In the genomic region with DNA sequence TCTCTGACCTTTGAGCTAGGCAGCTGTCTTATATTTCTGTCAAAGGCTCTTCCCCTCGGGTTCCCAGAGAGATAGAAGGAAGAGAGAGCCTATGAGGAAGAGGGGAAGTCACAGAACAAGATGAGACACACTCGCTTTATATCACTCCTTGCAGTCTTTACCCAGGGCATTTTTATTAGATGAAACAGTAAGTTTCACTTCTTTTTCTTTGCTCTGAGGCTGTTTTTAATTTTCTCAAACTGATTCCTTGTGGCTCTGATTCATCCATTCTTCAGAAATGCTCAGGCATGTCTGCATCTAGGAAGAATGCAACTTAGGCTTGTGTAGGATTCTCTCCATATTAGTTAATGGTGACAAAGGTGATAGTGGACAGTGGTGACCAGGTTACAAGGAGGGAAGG, we compare ENCODE assay signal across 12 cellular contexts.
DNase-seq lines count a peak whose midpoint lies in the region; ATAC-seq and TF ChIP-seq lines count a peak whose summit lies in the region.
"Had no signal": no experiment of that assay in that cellular context is flagged by ENCODE, and none has a peak within 500 bp of the region (broad histone marks: within the 10 kb centered on the region; RNA-seq: fewer than 3 reads in every experiment).

No MANE protein-coding gene starts in this region.

- CTCF ChIA-PET in naive thymus-derived CD4-positive, alpha-beta T cell (lab: Charles Lee), result interaction anchor here (1.1 to 4.7 kb wide), 7 partner anchors 29 to 172 kb away, joined by 3 to 52 read pairs (median 10); no protein-coding TSS in a partner anchor

- no peaks in the 10 kb centered on the region for H3K36me3 Mint-ChIP-seq in naive thymus-derived CD4-positive, alpha-beta T cell

- no peak for TF ChIP-seq CTCF in fibroblast of pulmonary artery (IDR thresholded peaks at IDR 0.05; ENCODE audit: low read length, missing control alignments)

- peaks cover 0 to 4% of the 10 kb centered on the region in 2 donors for H3K4me1 ChIP-seq in naive thymus-derived CD4-positive, alpha-beta T cell (ENCODE audit: control insufficient read depth in 2 of 2, insufficient read depth in 2 of 2, low read length in 2 of 2)
- H3K4me1 ChIP-seq: right atrium auricular region had no signal

- no peaks in the 10 kb centered on the region for H3K27me3 ChIP-seq in naive thymus-derived CD4-positive, alpha-beta T cell (ENCODE audit: control insufficient read depth in 2 of 2, insufficient read depth in 2 of 2, low read length in 2 of 2)
- H3K27me3 ChIP-seq: right atrium auricular region had no signal

- no peak overlapping the region for H3K4me3 Mint-ChIP-seq in stimulated activated naive CD8-positive, alpha-beta T cell treated with anti-CD3 and anti-CD28 coated beads, Interleukin-15, amount 100 ng/mL, for 72 hours
- no peak overlapping the region for H3K4me3 Mint-ChIP-seq in naive thymus-derived CD4-positive, alpha-beta T cell
- H3K4me3 Mint-ChIP-seq: activated CD4-positive, alpha-beta T cell treated with anti-CD3 and anti-CD28 coated beads, Interleukin-2, amount 10 ng/mL, durations not matched to agents 24 days and 14 days had no signal

- DNase-seq in fibroblast of pulmonary artery (ENCODE audit: low read depth), result peak; percentile 15
- DNase-seq in stimulated activated naive CD8-positive, alpha-beta T cell treated with anti-CD3 and anti-CD28 coated beads, Interleukin-15, amount 100 ng/mL, for 72 hours, result no peak
- DNase-seq in naive thymus-derived CD4-positive, alpha-beta T cell, result no peak
- no peak for DNase-seq in dermis blood vessel endothelial cell
- DNase-seq: activated CD4-positive, alpha-beta T cell treated with anti-CD3 and anti-CD28 coated beads, Interleukin-2, amount 10 ng/mL, durations not matched to agents 24 days and 14 days; lower lobe of right lung; NCI-H1092 treated with DMSO at 0.1 percent for 48 hours; OCI-M1 had no signal

- H3K4me3 ChIP-seq in fibroblast of pulmonary artery (replicated peaks; ENCODE audit: low read depth, low read length), result no peak overlapping the region
- H3K4me3 ChIP-seq in naive thymus-derived CD4-positive, alpha-beta T cell (ENCODE audit: low read length), result no peak overlapping the region
- H3K4me3 ChIP-seq: lower lobe of right lung, right atrium auricular region had no signal

- H3K27ac ChIP-seq in naive thymus-derived CD4-positive, alpha-beta T cell (ENCODE audit: low read depth, low read length), result no peak overlapping the region
- H3K27ac ChIP-seq: lower lobe of right lung, right atrium auricular region had no signal

- POLR2A ChIA-PET in naive thymus-derived CD4-positive, alpha-beta T cell (lab: Charles Lee), result interaction anchor here (0.6 to 4.2 kb wide), 5 partner anchors 28 to 157 kb away, joined by 3 to 47 read pairs (median 6); partner anchors contain the start of gene CHD1

- H3K27ac Mint-ChIP-seq in stimulated activated naive CD8-positive, alpha-beta T cell treated with anti-CD3 and anti-CD28 coated beads, Interleukin-15, amount 100 ng/mL, for 72 hours, result no peak overlapping the region
- H3K27ac Mint-ChIP-seq in naive thymus-derived CD4-positive, alpha-beta T cell, result peak overlapping the region in 1 of 9 donors; percentile 26
- H3K27ac Mint-ChIP-seq: activated CD4-positive, alpha-beta T cell treated with anti-CD3 and anti-CD28 coated beads, Interleukin-2, amount 10 ng/mL, durations not matched to agents 24 days and 14 days had no signal

- H3K36me3 ChIP-seq in naive thymus-derived CD4-positive, alpha-beta T cell (ENCODE audit: control insufficient read depth in 2 of 3, insufficient read depth in 3 of 3, low read length in 3 of 3), result no peaks in the 10 kb centered on the region
- H3K36me3 ChIP-seq: lower lobe of right lung, right atrium auricular region had no signal

- H3K9me3 ChIP-seq in naive thymus-derived CD4-positive, alpha-beta T cell (ENCODE audit: control insufficient read depth in 2 of 3, low read length in 3 of 3), result no peaks in the 10 kb centered on the region
- H3K9me3 ChIP-seq: lower lobe of right lung, right atrium auricular region had no signal

- peaks cover 5% of the 10 kb centered on the region for H3K4me1 Mint-ChIP-seq in stimulated activated naive CD8-positive, alpha-beta T cell treated with anti-CD3 and anti-CD28 coated beads, Interleukin-15, amount 100 ng/mL, for 72 hours
- H3K4me1 Mint-ChIP-seq in naive thymus-derived CD4-positive, alpha-beta T cell, result peaks cover 0 to 13% (median 9%) of the 10 kb centered on the region in 7 donors

- intact Hi-C loops in naive thymus-derived CD4-positive, alpha-beta T cell (cut with micrococcal nuclease), result loop anchor here in 1 of 2 donors (2.0 to 10.0 kb wide), 3 partner anchors 94 to 1827 kb away; no protein-coding TSS in a partner anchor

- H3K27me3 Mint-ChIP-seq in stimulated activated naive CD8-positive, alpha-beta T cell treated with anti-CD3 and anti-CD28 coated beads, Interleukin-15, amount 100 ng/mL, for 72 hours, result no peaks in the 10 kb centered on the region
- H3K27me3 Mint-ChIP-seq in naive thymus-derived CD4-positive, alpha-beta T cell, result peaks cover 0 to 20% (median 4%) of the 10 kb centered on the region in 5 donors

- no peaks in the 10 kb centered on the region for H3K9me3 Mint-ChIP-seq in stimulated activated naive CD8-positive, alpha-beta T cell treated with anti-CD3 and anti-CD28 coated beads, Interleukin-15, amount 100 ng/mL, for 72 hours
- peaks cover 0 to 2% (median 0%) of the 10 kb centered on the region in 11 donors for H3K9me3 Mint-ChIP-seq in naive thymus-derived CD4-positive, alpha-beta T cell
- H3K9me3 Mint-ChIP-seq: activated CD4-positive, alpha-beta T cell treated with anti-CD3 and anti-CD28 coated beads, Interleukin-2, amount 10 ng/mL, durations not matched to agents 24 days and 14 days had no signal

- ATAC-seq in HG03432 (IDR thresholded peaks at IDR 0.05; ENCODE audit: unreplicated experiment) (peak; percentile 32), SK-N-SH treated with all-trans-retinoic acid at 6 μM for 48 hours (peak; percentile 86), HG03175 (IDR thresholded peaks at IDR 0.05; ENCODE audit: unreplicated experiment) (no peak)
- ATAC-seq in stimulated activated naive CD8-positive, alpha-beta T cell treated with anti-CD3 and anti-CD28 coated beads, Interleukin-15, amount 100 ng/mL, for 72 hours, result no peak
- ATAC-seq in naive thymus-derived CD4-positive, alpha-beta T cell, result no peak
- ATAC-seq: lower lobe of right lung had no signal

TF ChIP-seq in SK-N-SH treated with all-trans-retinoic acid at 6 μM for 48 hours, 23 proteins besides CTCF, POLR2A, EP300 and RAD21 (continues in another document):
- no peak for TF ChIP-seq ZC3H10 (CRISPR knock-in tag; IDR thresholded peaks at IDR 0.05)
- TF ChIP-seq TSHZ2 (CRISPR knock-in tag; IDR thresholded peaks at IDR 0.05), result no peak
- TF ChIP-seq ZNF8 (CRISPR knock-in tag; IDR thresholded peaks at IDR 0.05), result no peak
- TF ChIP-seq OSR1 (CRISPR knock-in tag; IDR thresholded peaks at IDR 0.05), result no peak
- no peak for TF ChIP-seq ZNF565 (CRISPR knock-in tag; conservative IDR thresholded peaks at IDR 0.05; ENCODE audit: low read depth)
- no peak for TF ChIP-seq ARNTL (CRISPR knock-in tag; IDR thresholded peaks at IDR 0.05; ENCODE audit: borderline replicate concordance, low read depth)
- no peak for TF ChIP-seq PPARA (CRISPR knock-in tag; IDR thresholded peaks at IDR 0.05; ENCODE audit: borderline replicate concordance)
- TF ChIP-seq POU6F1 (CRISPR knock-in tag; IDR thresholded peaks at IDR 0.05; ENCODE audit: borderline replicate concordance, low read depth), result no peak

Comparison
In these comparisons a context has a peak if more than half of its experiments do, and no peak if none do; other contexts are left out.
1. ATAC-seq: peak in HG03432 (single experiment) and SK-N-SH treated with all-trans-retinoic acid at 6 μM for 48 hours (single experiment); none in stimulated activated naive CD8-positive, alpha-beta T cell treated with anti-CD3 and anti-CD28 coated beads, Interleukin-15, amount 100 ng/mL, for 72 hours (single experiment), HG03175 (single experiment) and naive thymus-derived CD4-positive, alpha-beta T cell (single experiment).